ENCODE assay signal across 9 cellular contexts in the genomic region with DNA sequence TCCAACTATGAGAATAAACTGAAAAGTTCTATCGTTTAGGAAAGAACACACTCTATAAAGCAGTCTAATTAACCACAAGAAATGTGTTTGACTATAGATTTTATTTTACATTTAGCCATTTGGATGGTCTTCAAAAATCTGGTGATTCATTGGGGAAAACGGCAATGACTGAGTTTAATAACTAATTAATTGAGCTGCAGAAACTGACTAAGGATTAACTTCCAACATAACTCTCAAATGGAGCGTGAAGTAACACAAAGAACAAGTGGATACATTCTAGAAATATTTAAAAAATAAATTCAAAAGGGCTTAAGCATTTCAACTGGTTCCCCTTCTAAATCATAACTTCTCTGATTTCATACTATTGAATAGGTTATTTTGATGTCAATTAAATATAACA.
"Had no signal": no experiment of that assay in that cellular context is flagged by ENCODE, and none has a peak within 500 bp of the region (broad histone marks: within the 10 kb centered on the region; RNA-seq: fewer than 3 reads in every experiment).

No MANE protein-coding gene starts in this region.

- FAIRE-seq: HepG2 had no signal

- DNase-seq: GM23248, GOT3, H7, HFFc6 had no signal

- H3K36me3 ChIP-seq: HAP-1 had no signal

- H3K4me3 Mint-ChIP-seq: HFFc6, IgD-negative memory B cell had no signal

- H2AFZ ChIP-seq: GM23248 had no signal

- H3K27me3 Mint-ChIP-seq: IgD-negative memory B cell had no signal

- H3K4me1 ChIP-seq: HAP-1 had no signal

- H3K27ac ChIP-seq: GM23248, HL-60 had no signal

- ATAC-seq: HCT116, HepG2 had no signal

- H3K36me3 Mint-ChIP-seq: IgD-negative memory B cell had no signal

- H3K4me1 Mint-ChIP-seq: IgD-negative memory B cell had no signal

- H3K27ac Mint-ChIP-seq: HFFc6, IgD-negative memory B cell had no signal

- H3K4me3 ChIP-seq: GM23248, HAP-1 had no signal

- H3K9ac ChIP-seq: GM23248 had no signal
